ENCODE assay signal across 10 cellular contexts in genomic region chr17:75319818-75320691, GRCh38. TPM values are rescaled to one million over a fixed set of nuclear protein-coding genes. Genes with fewer than 3 reads are reported as not detected.
DNase-seq lines count a peak whose midpoint lies in the region; ATAC-seq and TF ChIP-seq lines count a peak whose summit lies in the region.
"Had no signal": no experiment of that assay in that cellular context is flagged by ENCODE, and none has a peak within 500 bp of the region (broad histone marks: within the 10 kb centered on the region; RNA-seq: fewer than 3 reads in every experiment).

No MANE protein-coding gene starts in this region.

- no peak for TF ChIP-seq POLR2A in IMR-90 (IDR thresholded peaks at IDR 0.05; ENCODE audit: low read depth, low read length)
- no peak for TF ChIP-seq POLR2A in heart left ventricle (IDR thresholded peaks at IDR 0.05)

- no peak overlapping the region for H3K23ac ChIP-seq in IMR-90 (ENCODE audit: low read depth, low read length)
- no peak overlapping the region for H3K23ac ChIP-seq in mesenchymal stem cell (ENCODE audit: low read length in 2 of 2)

- H2BK120ac ChIP-seq in IMR-90 (ENCODE audit: low read depth, low read length) (no peak overlapping the region), mesenchymal stem cell (ENCODE audit: low read depth, low read length) (no peak overlapping the region)

- no peak overlapping the region for H4K8ac ChIP-seq in IMR-90 (ENCODE audit: low read depth in 2 of 2, low read length in 2 of 2)
- no peak overlapping the region for H4K8ac ChIP-seq in mesenchymal stem cell (ENCODE audit: low read length)

- dilution Hi-C loops in IMR-90 (cut with HindIII; ENCODE audit: low sequenced_read_pairs, unreplicated experiment): no loop called here

- TF ChIP-seq RAD21 in IMR-90 (IDR thresholded peaks at IDR 0.05; ENCODE audit: low read length): no peak

- TF ChIP-seq CTCF in GM13976 (IDR thresholded peaks at IDR 0.05; ENCODE audit: borderline replicate concordance, control extremely low read depth, extremely low read depth, insufficient read depth, missing control alignments) (no peak), IMR-90 (conservative IDR thresholded peaks at IDR 0.05; ENCODE audit: low read depth, low read length) (no peak), heart left ventricle (IDR thresholded peaks at IDR 0.05) (no peak), MM.1S (IDR thresholded peaks at IDR 0.05; ENCODE audit: low read length) (no peak)

- H3K27ac ChIP-seq in IMR-90 (ENCODE audit: insufficient read depth, low read length): no peak overlapping the region
- peak overlapping the region; percentile 17 for H3K27ac ChIP-seq in mesenchymal stem cell (ENCODE audit: low read length, poor library complexity, severe bottlenecking)
- H3K27ac ChIP-seq in heart left ventricle: peak overlapping the region in 1 of 12 donors; percentile 95
- H3K27ac ChIP-seq in MM.1S (ENCODE audit: low read length): no peak overlapping the region
- H3K27ac ChIP-seq: thyroid gland had no signal

- H3K27me3 ChIP-seq in IMR-90 (ENCODE audit: control insufficient read depth, insufficient read depth, low read length) (no peaks in the 10 kb centered on the region), mesenchymal stem cell (ENCODE audit: control insufficient read depth in 1 of 2, insufficient read depth in 1 of 2, low read length in 2 of 2) (no peaks in the 10 kb centered on the region), heart left ventricle (no peaks in the 10 kb centered on the region), MM.1S (replicated peaks; ENCODE audit: insufficient read depth, low read length) (no peaks in the 10 kb centered on the region)
- H3K27me3 ChIP-seq: thyroid gland had no signal

- H3K79me1 ChIP-seq in IMR-90 (ENCODE audit: low read depth in 1 of 2, low read length in 2 of 2): peaks cover 3 to 39% of the 10 kb centered on the region in 2 experiments; a peak in 3 of 4 replicates
- H3K79me1 ChIP-seq in mesenchymal stem cell (replicated peaks; ENCODE audit: low read length, poor library complexity, severe bottlenecking): peaks cover 51% of the 10 kb centered on the region

- H3K4ac ChIP-seq in IMR-90 (ENCODE audit: low read depth, low read length) (no peak overlapping the region), mesenchymal stem cell (ENCODE audit: low read depth in 1 of 2, low read length in 2 of 2) (no peak overlapping the region)

- CTCF ChIA-PET in IMR-90 (lab: Yijun Ruan, JAX): interaction anchor here (0.6 to 0.8 kb wide), 2 partner anchors 41 to 84 kb away, joined by 3 read pairs; no protein-coding TSS in a partner anchor

- H3K4me3 ChIP-seq in IMR-90 (ENCODE audit: insufficient read depth, low read depth, low read length) (no peak overlapping the region), mesenchymal stem cell (ENCODE audit: insufficient read depth in 1 of 2, low read depth in 1 of 2, low read length in 2 of 2) (no peak overlapping the region), heart left ventricle (no peak overlapping the region), MM.1S (ENCODE audit: low read length) (no peak overlapping the region)
- H3K4me3 ChIP-seq: thyroid gland had no signal

- H3K18ac ChIP-seq in IMR-90 (ENCODE audit: low read depth, low read length) (no peak overlapping the region), mesenchymal stem cell (ENCODE audit: low read depth in 1 of 2, low read length in 2 of 2) (no peak overlapping the region)

- in situ Hi-C loops in GM13976 (cut with MboI; ENCODE audit: low sequenced_read_pairs, unreplicated experiment) (loop anchor here (10.0 kb wide), 1 partner anchor 85 kb away; the partner anchor contains the start of gene GRB2), IMR-90 (cut with MboI; ENCODE audit: low sequenced_read_pairs) (loop anchor here (5.0 kb wide), 1 partner anchor 92 kb away; no protein-coding TSS in a partner anchor)

- no peaks in the 10 kb centered on the region for H3K9me3 ChIP-seq in IMR-90 (ENCODE audit: control insufficient read depth, insufficient read depth, low read length)
- no peaks in the 10 kb centered on the region for H3K9me3 ChIP-seq in mesenchymal stem cell (ENCODE audit: control insufficient read depth, low read length)
- H3K9me3 ChIP-seq in heart left ventricle: no peaks in the 10 kb centered on the region
- H3K9me3 ChIP-seq in MM.1S (replicated peaks; ENCODE audit: insufficient read depth, low read length): no peaks in the 10 kb centered on the region
- H3K9me3 ChIP-seq: thyroid gland had no signal

- no peaks in the 10 kb centered on the region for H3K9me2 ChIP-seq in MM.1S (replicated peaks; ENCODE audit: insufficient read depth, low read length)

- H4K5ac ChIP-seq in IMR-90 (ENCODE audit: low read depth, low read length): no peak overlapping the region

- H3F3A ChIP-seq in MM.1S (ENCODE audit: insufficient read depth, low read length): peaks cover 12% of the 10 kb centered on the region

- no peak overlapping the region for H2AK9ac ChIP-seq in IMR-90 (replicated peaks; ENCODE audit: low read depth, low read length, poor library complexity)

- H4K20me1 ChIP-seq in IMR-90 (ENCODE audit: insufficient read depth, low read length) (peaks cover 14% of the 10 kb centered on the region; the same call in 1 of the 2 replicates), MM.1S (ENCODE audit: insufficient read depth, low read length) (0 out of 2 replicates have a peak, but pooled peaks cover 2% of the 10 kb centered on the region)

- H2AFZ ChIP-seq in IMR-90 (replicated peaks; ENCODE audit: low read length, poor library complexity) (no peak overlapping the region), mesenchymal stem cell (ENCODE audit: low read depth, low read length) (no peak overlapping the region), MM.1S (ENCODE audit: low read length) (no peak overlapping the region)

- DNase-seq in GM13976 (ENCODE audit: low spot score): peak; percentile 78
- peak; percentile 76 for DNase-seq in IMR-90
- peak; percentile 61 for DNase-seq in mesenchymal stem cell
- DNase-seq in heart left ventricle: no peak
- no peak for DNase-seq in MM.1S
- DNase-seq in NCI-H2171 (lab: John Stamatoyannopoulos, UW): no peak
- DNase-seq: SW 1271, thyroid gland had no signal

- H2BK15ac ChIP-seq in IMR-90 (ENCODE audit: low read depth, low read length) (no peak overlapping the region), mesenchymal stem cell (ENCODE audit: low read depth, poor library complexity, severe bottlenecking) (no peak overlapping the region)

- POLR2A ChIA-PET in IMR-90 (lab: Charles Lee; ENCODE audit: unreplicated experiment): no interaction called here

- TSS peak; percentile 74 for BruUV-seq in IMR-90 (replicated peaks; lab: Mats Ljungman, UMichigan)

- no peak overlapping the region for H2BK20ac ChIP-seq in IMR-90 (ENCODE audit: low read depth, low read length)

- no peak overlapping the region for H4K91ac ChIP-seq in IMR-90 (ENCODE audit: insufficient read depth, low read depth, low read length)
- no peak overlapping the region for H4K91ac ChIP-seq in mesenchymal stem cell (ENCODE audit: low read length)

- H3K4me2 ChIP-seq in IMR-90 (ENCODE audit: low read depth, low read length) (no peak overlapping the region), mesenchymal stem cell (ENCODE audit: low read length, poor library complexity, severe bottlenecking) (no peak overlapping the region), MM.1S (ENCODE audit: low read depth, low read length) (no peak overlapping the region)

- no peak overlapping the region for H3K9ac ChIP-seq in IMR-90 (ENCODE audit: low read depth, low read length)
- H3K9ac ChIP-seq in mesenchymal stem cell (ENCODE audit: low read length): peak overlapping the region; percentile 26
- no peak overlapping the region for H3K9ac ChIP-seq in MM.1S (ENCODE audit: low read length)

- no peak overlapping the region for H2BK5ac ChIP-seq in IMR-90 (ENCODE audit: low read depth, low read length, poor library complexity, severe bottlenecking)
- H2BK5ac ChIP-seq in mesenchymal stem cell (ENCODE audit: low read depth, low read length, poor library complexity, severe bottlenecking): no peak overlapping the region

- peaks cover 7% of the 10 kb centered on the region; the same call in 1 of the 2 replicates for H3K4me1 ChIP-seq in IMR-90 (ENCODE audit: control insufficient read depth, insufficient read depth, low read length)
- H3K4me1 ChIP-seq in mesenchymal stem cell (ENCODE audit: control insufficient read depth, insufficient read depth, low read depth, low read length): peaks cover 6% of the 10 kb centered on the region
- peaks cover 0 to 59% (median 2%) of the 10 kb centered on the region in 12 donors for H3K4me1 ChIP-seq in heart left ventricle
- peaks cover 8% of the 10 kb centered on the region; the same call in 1 of the 2 replicates for H3K4me1 ChIP-seq in MM.1S (ENCODE audit: low read length)

- peaks cover 11% of the 10 kb centered on the region for H3K79me2 ChIP-seq in MM.1S (ENCODE audit: low read length)

- no peak overlapping the region for H2AK5ac ChIP-seq in IMR-90 (ENCODE audit: low read depth, low read length)
- no peak overlapping the region for H2AK5ac ChIP-seq in mesenchymal stem cell (ENCODE audit: low read length, severe bottlenecking)

- peaks cover 4% of the 10 kb centered on the region for H3K9me1 ChIP-seq in IMR-90 (ENCODE audit: insufficient read depth, low read length)

- peaks cover 31% of the 10 kb centered on the region for H3K36me3 ChIP-seq in IMR-90 (ENCODE audit: control insufficient read depth, insufficient read depth, low read length)
- peaks cover 53 to 64% of the 10 kb centered on the region in 2 experiments for H3K36me3 ChIP-seq in mesenchymal stem cell (ENCODE audit: control insufficient read depth in 1 of 2, insufficient read depth in 2 of 2, low read depth in 1 of 2, low read length in 2 of 2)
- peaks cover 0 to 70% (median 47%) of the 10 kb centered on the region in 9 donors for H3K36me3 ChIP-seq in heart left ventricle
- H3K36me3 ChIP-seq in MM.1S (replicated peaks; ENCODE audit: insufficient read depth, low read length): peaks cover 9% of the 10 kb centered on the region; the same call in 1 of the 2 replicates

- ATAC-seq in GM21526 (IDR thresholded peaks at IDR 0.05; ENCODE audit: low FRiP score, unreplicated experiment) (peak; percentile 45), IMR-90 (ENCODE audit: low read depth) (peak; percentile 42; the same call in 1 of the 2 replicates), GM21619 (IDR thresholded peaks at IDR 0.05; ENCODE audit: unreplicated experiment) (no peak), heart left ventricle (no peak)

- WGBS in IMR-90 (ENCODE audit: extremely low coverage in 2 of 2, insufficient read length in 1 of 2), 2 experiments: 48% methylated on average over 4 of the region's 22 CpGs; no CpG with 5 or more reads in 1 of the 2 experiments
- 77% methylated on average over 20 of the region's 22 CpGs for WGBS in mesenchymal stem cell
- 91 to 94% (median 93%) methylated on average over 22 of the region's 22 CpGs for WGBS in heart left ventricle, 4 donors

- no peak overlapping the region for H3K56ac ChIP-seq in IMR-90 (ENCODE audit: extremely low read depth, insufficient read depth, low read length)

- H3K14ac ChIP-seq in IMR-90 (replicated peaks; ENCODE audit: low read depth, low read length): no peak overlapping the region
- H3K14ac ChIP-seq in mesenchymal stem cell (ENCODE audit: low read length in 2 of 2): no peak overlapping the region

- no peak overlapping the region for H2BK12ac ChIP-seq in mesenchymal stem cell (ENCODE audit: low read length in 2 of 2)

- intact Hi-C loops in IMR-90 (cut with micrococcal nuclease): no loop called here
- intact Hi-C loops in heart left ventricle (cut with DNase I): loop anchor here in 5 of 10 donors (5.0 to 10.0 kb wide), 5 partner anchors 42 to 215 kb away; partner anchors contain the start of genes LLGL2 (in 2 of the 5), CASKIN2 (in 1 of the 5) and TSEN54 (in 1 of the 5)

RNA-seq across cellular contexts. Expression of gene SLC25A19, which starts 30.8 kb away (rescaled TPM):
- total RNA-seq in IMR-90 (2012; rRNA removed): 8.3 and 9.1 TPM in 2 replicates
- polyA plus RNA-seq in IMR-90 (2012; rRNA removed): 9.2 and 10.1 TPM in 2 replicates
- 6.8 and 8.2 TPM in 2 replicates for polyA plus RNA-seq in IMR-90 (2012; cell fraction: cytosol; rRNA removed)
- 7.1 and 9.9 TPM in 2 replicates for polyA plus RNA-seq in IMR-90 (2012; cell fraction: nucleus; rRNA removed; ENCODE audit: low replicate concordance)
- polyA plus RNA-seq in mesenchymal stem cell (2013, experiment 1 of 2): 5.0 TPM
- polyA plus RNA-seq in mesenchymal stem cell (2013, experiment 2 of 2): 4.5 TPM
- 10 to 100 TPM in 6 of 9 donors, 1 to 10 TPM in 3; 7.0 to 27.9 (median 11.7) TPM for total RNA-seq in heart left ventricle
- 10 to 100 TPM; 15.9 to 23.3 TPM for polyA plus RNA-seq in heart left ventricle

RNA-seq across cellular contexts. Expression of gene MIF4GD, which starts 49.0 kb away (rescaled TPM):
- total RNA-seq in IMR-90 (2012; rRNA removed) (3.3 and 4.1 TPM in 2 replicates), heart left ventricle (10 to 100 TPM; 13.1 to 34.7 (median 18.6) TPM)
- polyA plus RNA-seq in IMR-90 (2012; rRNA removed) (6.9 and 7.7 TPM in 2 replicates), heart left ventricle (10 to 100 TPM in 1 of 2 donors, 1 to 10 TPM in 1; 8.6 to 27.8 TPM)
- 7.9 and 11.1 TPM in 2 replicates for polyA plus RNA-seq in IMR-90 (2012; cell fraction: cytosol; rRNA removed)
- polyA plus RNA-seq in IMR-90 (2012; cell fraction: nucleus; rRNA removed; ENCODE audit: low replicate concordance): 5.9 and 6.9 TPM in 2 replicates
- 7.0 TPM for polyA plus RNA-seq in mesenchymal stem cell (2013, experiment 1 of 2)
- 7.0 TPM for polyA plus RNA-seq in mesenchymal stem cell (2013, experiment 2 of 2)

RNA-seq across cellular contexts. Expression of gene MRPS7, which starts 58.4 kb away (rescaled TPM):
- total RNA-seq in IMR-90 (2012; rRNA removed): 55.9 and 62.5 TPM in 2 replicates
- polyA plus RNA-seq in IMR-90 (2012; rRNA removed): 60.5 and 70.3 TPM in 2 replicates
- 35.4 and 53.8 TPM in 2 replicates for polyA plus RNA-seq in IMR-90 (2012; cell fraction: cytosol; rRNA removed)
- 22.2 and 34.6 TPM in 2 replicates for polyA plus RNA-seq in IMR-90 (2012; cell fraction: nucleus; rRNA removed; ENCODE audit: low replicate concordance)
- 36.2 TPM for polyA plus RNA-seq in mesenchymal stem cell (2013, experiment 1 of 2)
- 36.1 TPM for polyA plus RNA-seq in mesenchymal stem cell (2013, experiment 2 of 2)
- 100 to 1,000 TPM in 8 of 9 donors, 10 to 100 TPM in 1; 76.7 to 143 (median 116) TPM for total RNA-seq in heart left ventricle
- 100 to 1,000 TPM; 109 to 110 TPM for polyA plus RNA-seq in heart left ventricle

RNA-seq across cellular contexts. Expression of gene GGA3, which starts 58.6 kb away (rescaled TPM):
- 12.8 and 15.1 TPM in 2 replicates for total RNA-seq in IMR-90 (2012; rRNA removed)
- polyA plus RNA-seq in IMR-90 (2012; rRNA removed): 35.2 and 37.7 TPM in 2 replicates
- 11.8 and 16.9 TPM in 2 replicates for polyA plus RNA-seq in IMR-90 (2012; cell fraction: cytosol; rRNA removed)
- polyA plus RNA-seq in IMR-90 (2012; cell fraction: nucleus; rRNA removed; ENCODE audit: low replicate concordance): 173 and 223 TPM in 2 replicates
- 17.0 TPM for polyA plus RNA-seq in mesenchymal stem cell (2013, experiment 1 of 2)
- polyA plus RNA-seq in mesenchymal stem cell (2013, experiment 2 of 2): 15.9 TPM
- total RNA-seq in heart left ventricle: 10 to 100 TPM; 15.8 to 31.0 (median 23.3) TPM
- 10 to 100 TPM; 13.0 to 22.4 TPM for polyA plus RNA-seq in heart left ventricle

Comparison
In these comparisons a context has a peak if more than half of its experiments do, and no peak if none do; other contexts are left out.
1. DNase-seq: peak in GM13976 (single experiment), IMR-90 (single experiment) and mesenchymal stem cell (single experiment); none in heart left ventricle (0 of 5), MM.1S (single experiment) and NCI-H2171 (single experiment).
2. ATAC-seq: peak in GM21526 (single experiment) and IMR-90 (single experiment); none in GM21619 (single experiment) and heart left ventricle (0 of 4).